8 cellular contexts compared by ENCODE assay signal in genomic region chr1:227947425-227947677, GRCh38. TPM values are rescaled to one million over a fixed set of nuclear protein-coding genes. Genes with fewer than 3 reads are reported as not detected.
DNase-seq lines count a peak whose midpoint lies in the region; ATAC-seq, FAIRE-seq and TF ChIP-seq lines count a peak whose summit lies in the region.

No MANE protein-coding gene starts in this region.

- H3K27me3 Mint-ChIP-seq in HFFc6 (ENCODE audit: insufficient read depth) = peaks cover 18% of the 10 kb centered on the region

- TF ChIP-seq CTCF in 22Rv1 (IDR thresholded peaks at IDR 0.05) = no peak
- TF ChIP-seq CTCF in HFFc6 (IDR thresholded peaks at IDR 0.05) = no peak
- TF ChIP-seq CTCF in bronchial epithelial cell (IDR thresholded peaks at IDR 0.05; ENCODE audit: insufficient read depth, low read length, severe bottlenecking) = no peak

- H3K56ac ChIP-seq in mesendoderm (ENCODE audit: low read length) = peak overlapping the region; percentile 79

- H2BK15ac ChIP-seq in mesendoderm (replicated peaks; ENCODE audit: low read depth) = no peak overlapping the region

- H3K23ac ChIP-seq in mesendoderm (ENCODE audit: low read length) = no peak overlapping the region

- no peaks in the 10 kb centered on the region for H3K36me3 Mint-ChIP-seq in HFFc6 (ENCODE audit: low read depth)

- H3K27me3 ChIP-seq in bronchial epithelial cell (ENCODE audit: control insufficient read depth, insufficient read depth, low read length) = no peaks in the 10 kb centered on the region
- H3K27me3 ChIP-seq in mesendoderm (ENCODE audit: insufficient read depth, low read length, poor library complexity) = no peaks in the 10 kb centered on the region

- H2BK5ac ChIP-seq in mesendoderm (ENCODE audit: low read length) = no peak overlapping the region

- no peak for ATAC-seq in HG03565 (IDR thresholded peaks at IDR 0.05; ENCODE audit: unreplicated experiment)

- H3K9ac ChIP-seq in mesendoderm (ENCODE audit: low read length) = peak overlapping the region; percentile 73

- no peak overlapping the region for H4K8ac ChIP-seq in mesendoderm (ENCODE audit: low read depth, low read length)

- FAIRE-seq in bronchial epithelial cell (lab: Jason Lieb, UNC) = no peak

- no peaks in the 10 kb centered on the region for H3K79me1 ChIP-seq in mesendoderm (ENCODE audit: low read length)

- peak overlapping the region; percentile 82 for H3K4me3 Mint-ChIP-seq in HFFc6

- H3K4me1 Mint-ChIP-seq in HFFc6 (ENCODE audit: low read depth) = peaks cover 16% of the 10 kb centered on the region; the same call in 1 of the 2 replicates

- no CpG with 5 or more reads among the region's 34 CpGs for WGBS in mesendoderm (ENCODE audit: extremely low coverage, insufficient coverage, low lambda C conversion rate)

- no peak overlapping the region for H2AK5ac ChIP-seq in mesendoderm (ENCODE audit: low read length)

- no peaks in the 10 kb centered on the region for H3K79me2 ChIP-seq in mesendoderm (ENCODE audit: control insufficient read depth, insufficient read depth, low read length)

- no peaks in the 10 kb centered on the region for H3K4me1 ChIP-seq in mesendoderm (ENCODE audit: control insufficient read depth, low read depth, low read length)

- H3K18ac ChIP-seq in mesendoderm (ENCODE audit: low read length) = no peak overlapping the region

- no peak overlapping the region for H4K5ac ChIP-seq in mesendoderm (ENCODE audit: low read length)

- no peak for DNase-seq in HFFc6
- DNase-seq in bronchial epithelial cell (ENCODE audit: low read depth) = no peak
- DNase-seq in mesendoderm = peak; percentile 36
- no peak for DNase-seq in DMS114 treated with DMSO at 0.1 percent for 48 hours (lab: John Stamatoyannopoulos, UW; ENCODE audit: unreplicated experiment)
- DNase-seq in glomerular visceral epithelial cell (ENCODE audit: extremely low spot score) = no peak
- DNase-seq in HUDEP-2 (lab: John Stamatoyannopoulos, UW; ENCODE audit: unreplicated experiment in 76 of 76) = no peak

- H3K9me3 Mint-ChIP-seq in HFFc6 = no peaks in the 10 kb centered on the region

- H3K4me3 ChIP-seq in bronchial epithelial cell (ENCODE audit: low read depth, low read length) (peak overlapping the region; percentile 63), mesendoderm (ENCODE audit: low read length) (peak overlapping the region; percentile 40)

- peaks cover 2% of the 10 kb centered on the region for H3K36me3 ChIP-seq in bronchial epithelial cell (ENCODE audit: control insufficient read depth, insufficient read depth, low read length)
- no peaks in the 10 kb centered on the region for H3K36me3 ChIP-seq in mesendoderm (ENCODE audit: control insufficient read depth, insufficient read depth, low read length)

- no peak overlapping the region for H2BK120ac ChIP-seq in mesendoderm (ENCODE audit: low read depth, low read length)

- peak overlapping the region; percentile 55 for H3K4me2 ChIP-seq in mesendoderm (ENCODE audit: low read length)

- H3K27ac ChIP-seq in 22Rv1 = peak overlapping the region; percentile 77
- H3K27ac ChIP-seq in mesendoderm (ENCODE audit: low read depth, low read length) = no peak overlapping the region

- H3K27ac Mint-ChIP-seq in HFFc6 = no peak overlapping the region

- H3K4ac ChIP-seq in mesendoderm (ENCODE audit: low read depth, low read length) = no peak overlapping the region

RNA-seq across cellular contexts. Expression of gene WNT9A, which starts 0.4 kb away (rescaled TPM):
- under 1 TPM; 0.17 to 0.67 (median 0.57) TPM for total RNA-seq in HFFc6 (2021; fragmentation: NEBNext Ultra II Directional; extraction: Animal tissue kit (Norgen Biotek cat#: 25700))
- 4.2 and 7.3 TPM in 2 replicates for total RNA-seq in bronchial epithelial cell
- 0.21 TPM for polyA plus RNA-seq in mesendoderm (2013, experiment 1 of 2)
- 0.15 TPM for polyA plus RNA-seq in mesendoderm (2013, experiment 2 of 2)

RNA-seq across cellular contexts. Expression of gene WNT3A, which starts 59.4 kb away (rescaled TPM):
- total RNA-seq in HFFc6 (2021; fragmentation: NEBNext Ultra II Directional; extraction: Animal tissue kit (Norgen Biotek cat#: 25700)) = not detected
- not detected in 2 replicates for total RNA-seq in bronchial epithelial cell
- polyA plus RNA-seq in mesendoderm (2013, experiment 1 of 2) = 0.53 TPM
- 0.42 TPM for polyA plus RNA-seq in mesendoderm (2013, experiment 2 of 2)
